1 cellular context compared by ENCODE assay signal in genomic region chr18:74485860-74486849, GRCh38.
A peak's percentile ranks its signal among the peaks of the same experiment; 100 is the strongest.
TF ChIP-seq lines count a peak whose summit lies in the region.

No MANE protein-coding gene starts in this region.

TF ChIP-seq in H1, 55 proteins besides CTCF, POLR2A, EP300 and RAD21:
- TF ChIP-seq, protein P1, sequence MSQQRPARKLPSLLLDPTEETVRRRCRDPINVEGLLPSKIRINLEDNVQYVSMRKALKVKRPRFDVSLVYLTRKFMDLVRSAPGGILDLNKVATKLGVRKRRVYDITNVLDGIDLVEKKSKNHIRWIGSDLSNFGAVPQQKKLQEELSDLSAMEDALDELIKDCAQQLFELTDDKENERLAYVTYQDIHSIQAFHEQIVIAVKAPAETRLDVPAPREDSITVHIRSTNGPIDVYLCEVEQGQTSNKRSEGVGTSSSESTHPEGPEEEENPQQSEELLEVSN (IDR thresholded peaks at IDR 0.05), result 0 out of 2 replicates have a peak, but pooled peaks have one; percentile 28
- no peak for TF ChIP-seq SIN3A (conservative IDR thresholded peaks at IDR 0.05 in 1 of 2, IDR thresholded peaks at IDR 0.05 in 1 of 2; ENCODE audit: low read depth in 1 of 2, low read length in 2 of 2)
